In the genomic region with DNA sequence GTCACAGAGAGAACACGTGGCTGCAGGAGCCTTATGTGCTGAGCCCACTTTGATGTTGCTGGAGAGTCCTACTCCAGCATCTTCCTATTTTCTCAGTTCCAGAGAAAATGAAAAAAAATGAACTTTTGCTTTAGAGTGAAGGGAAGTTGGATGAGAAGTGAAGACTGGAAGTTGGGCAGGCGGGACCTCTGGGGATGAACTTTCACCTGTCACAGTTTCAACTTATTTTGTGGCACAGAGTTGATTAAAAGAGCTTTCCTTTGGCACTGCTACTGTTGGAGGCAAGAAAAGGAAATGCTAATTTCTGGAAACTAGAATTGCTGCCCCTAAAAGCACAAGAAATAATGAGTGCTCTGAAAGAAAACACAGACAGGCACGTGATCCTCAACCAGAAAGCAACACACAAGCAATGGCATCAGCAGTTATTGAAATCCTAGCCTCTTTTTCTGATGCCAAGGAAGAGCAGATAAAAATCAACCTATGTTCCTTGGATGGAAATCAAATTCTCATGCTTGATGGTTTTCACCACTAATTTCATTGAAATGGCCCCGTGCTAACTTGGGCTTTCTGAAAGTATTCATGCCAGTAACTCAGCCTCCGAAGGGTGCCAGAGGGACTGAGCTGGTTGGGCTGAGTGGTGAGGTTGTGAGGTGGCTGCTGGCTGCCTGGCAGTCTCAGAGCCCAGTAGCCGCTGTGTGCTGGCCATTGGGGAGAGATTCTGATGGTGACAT, we compare ENCODE assay signal across 17 cellular contexts.
DNase-seq lines count a peak whose midpoint lies in the region; ATAC-seq and TF ChIP-seq lines count a peak whose summit lies in the region.
"Had no signal": no experiment of that assay in that cellular context is flagged by ENCODE, and none has a peak within 500 bp of the region (broad histone marks: within the 10 kb centered on the region; RNA-seq: fewer than 3 reads in every experiment).

No MANE protein-coding gene starts in this region.

- ATAC-seq in Right ventricle myocardium superior (ENCODE audit: poor library complexity): peak; percentile 85
- ATAC-seq in aorta (ENCODE audit: low FRiP score): peak; percentile 81
- no peak for ATAC-seq in HG02759 (IDR thresholded peaks at IDR 0.05; ENCODE audit: unreplicated experiment)
- no peak for ATAC-seq in activated T-cell treated with anti-CD3 and anti-CD28 coated beads, Interleukin-2, amount 50 U/mL, for 72 hours (replicated peaks in 1 of 2)
- ATAC-seq: A549, Panc1 had no signal

- no peak overlapping the region for H3K4ac ChIP-seq in neuronal stem cell (ENCODE audit: low read length)

- peaks cover 2% of the 10 kb centered on the region for H3K27me3 Mint-ChIP-seq in activated CD4-positive, alpha-beta T cell treated with anti-CD3 and anti-CD28 coated beads, Interleukin-2, amount 10 ng/mL, durations not matched to agents 24 days and 14 days
- peaks cover 8% of the 10 kb centered on the region for H3K27me3 Mint-ChIP-seq in activated T-cell treated with anti-CD3 and anti-CD28 coated beads, Interleukin-2, amount 50 U/mL, for 72 hours (ENCODE audit: low read depth)

- no peaks in the 10 kb centered on the region for H3K36me3 ChIP-seq in neuronal stem cell (replicated peaks in 1 of 2; ENCODE audit: control insufficient read depth in 2 of 2, insufficient read depth in 2 of 2, low read length in 2 of 2)
- H3K36me3 ChIP-seq in aorta (ENCODE audit: control insufficient read depth in 1 of 2, insufficient read depth in 2 of 2, low read length in 1 of 2): no peaks in the 10 kb centered on the region
- H3K36me3 ChIP-seq: stomach had no signal

- H3K4me1 Mint-ChIP-seq in activated CD4-positive, alpha-beta T cell treated with anti-CD3 and anti-CD28 coated beads, Interleukin-2, amount 10 ng/mL, durations not matched to agents 24 days and 14 days: no peaks in the 10 kb centered on the region
- H3K4me1 Mint-ChIP-seq in activated T-cell treated with anti-CD3 and anti-CD28 coated beads, Interleukin-2, amount 50 U/mL, for 72 hours (ENCODE audit: low read depth): no peaks in the 10 kb centered on the region
- H3K4me1 Mint-ChIP-seq: immature natural killer cell had no signal

- intact Hi-C loops in Right ventricle myocardium superior (cut with DNase I) (no loop called here), cardiac septum (cut with DNase I) (no loop called here), aorta (cut with DNase I) (loop anchor here in 1 of 2 donors (10.0 kb wide), 1 partner anchor 175 kb away; no protein-coding TSS in a partner anchor)
- intact Hi-C loops in activated CD4-positive, alpha-beta T cell treated with anti-CD3 and anti-CD28 coated beads, Interleukin-2, amount 10 ng/mL, durations not matched to agents 24 days and 14 days (cut with micrococcal nuclease): no loop called here

- H3K9me3 Mint-ChIP-seq in activated CD4-positive, alpha-beta T cell treated with anti-CD3 and anti-CD28 coated beads, Interleukin-2, amount 10 ng/mL, durations not matched to agents 24 days and 14 days: no peaks in the 10 kb centered on the region
- peaks cover 0 to 2% of the 10 kb centered on the region in 2 donors for H3K9me3 Mint-ChIP-seq in activated T-cell treated with anti-CD3 and anti-CD28 coated beads, Interleukin-2, amount 50 U/mL, for 72 hours
- H3K9me3 Mint-ChIP-seq: immature natural killer cell; T-helper 1 cell treated with Interleukin-12 subunit alpha and Interleukin-12 subunit beta and Interleukin-4 antibody, amounts not matched to agents 30 μg/mL and 1 μg/mL, for 36 hours had no signal

- H3K4me1 ChIP-seq in neuronal stem cell (ENCODE audit: control insufficient read depth in 2 of 2, insufficient read depth in 1 of 2, low read depth in 1 of 2, low read length in 2 of 2) (peaks cover 2 to 5% of the 10 kb centered on the region in 2 donors), aorta (ENCODE audit: control insufficient read depth in 1 of 2, insufficient read depth in 2 of 2, low read length in 2 of 2) (no peaks in the 10 kb centered on the region)
- H3K4me1 ChIP-seq: A549, stomach had no signal

- H3K36me3 Mint-ChIP-seq in activated CD4-positive, alpha-beta T cell treated with anti-CD3 and anti-CD28 coated beads, Interleukin-2, amount 10 ng/mL, durations not matched to agents 24 days and 14 days (ENCODE audit: low read depth): no peaks in the 10 kb centered on the region
- no peaks in the 10 kb centered on the region for H3K36me3 Mint-ChIP-seq in activated T-cell treated with anti-CD3 and anti-CD28 coated beads, Interleukin-2, amount 50 U/mL, for 72 hours (ENCODE audit: insufficient read depth in 2 of 2)

- H3K27ac ChIP-seq in neuronal stem cell (replicated peaks; ENCODE audit: low read length) (no peak overlapping the region), aorta (ENCODE audit: low read depth in 1 of 2, low read length in 2 of 2) (peak overlapping the region in 1 of 2 donors; percentile 30)
- H3K27ac ChIP-seq: A549, KMS-11, stomach had no signal

- H2BK12ac ChIP-seq in neuronal stem cell (ENCODE audit: low read length): no peak overlapping the region

- H3K14ac ChIP-seq in neuronal stem cell (ENCODE audit: low read length): no peak overlapping the region

- no peak overlapping the region for H3K9ac ChIP-seq in neuronal stem cell (ENCODE audit: low read depth, low read length, poor library complexity)
- H3K9ac ChIP-seq: KMS-11 had no signal

- H2BK15ac ChIP-seq in neuronal stem cell (ENCODE audit: low read length): no peak overlapping the region

- DNase-seq in Right ventricle myocardium superior (peak; percentile 63), cardiac septum (ENCODE audit: low spot score) (no peak), fibroblast of mammary gland (ENCODE audit: low read depth) (peak; percentile 10), neuronal stem cell (ENCODE audit: low spot score) (no peak), aorta (peak; percentile 79 to 85)
- DNase-seq in activated CD4-positive, alpha-beta T cell treated with anti-CD3 and anti-CD28 coated beads, Interleukin-2, amount 10 ng/mL, durations not matched to agents 24 days and 14 days: no peak
- no peak for DNase-seq in activated T-cell treated with anti-CD3 and anti-CD28 coated beads, Interleukin-2, amount 50 U/mL, for 72 hours
- DNase-seq: HCEC 1CT, immature natural killer cell, NCI-H146, NCI-H524 treated with DMSO at 0.1 percent for 48 hours, stomach had no signal

- TF ChIP-seq CTCF in fibroblast of mammary gland (conservative IDR thresholded peaks at IDR 0.05; ENCODE audit: control insufficient read depth, insufficient read depth, low read depth, low read length): no peak

- peak overlapping the region; percentile 27 for H2AFZ ChIP-seq in neuronal stem cell (ENCODE audit: low read length)

- no peak overlapping the region for H3K4me3 Mint-ChIP-seq in activated CD4-positive, alpha-beta T cell treated with anti-CD3 and anti-CD28 coated beads, Interleukin-2, amount 10 ng/mL, durations not matched to agents 24 days and 14 days
- no peak overlapping the region for H3K4me3 Mint-ChIP-seq in activated T-cell treated with anti-CD3 and anti-CD28 coated beads, Interleukin-2, amount 50 U/mL, for 72 hours
- H3K4me3 Mint-ChIP-seq: immature natural killer cell; T-helper 1 cell treated with Interleukin-12 subunit alpha and Interleukin-12 subunit beta and Interleukin-4 antibody, amounts not matched to agents 30 μg/mL and 1 μg/mL, for 36 hours had no signal

- H3K4me2 ChIP-seq in neuronal stem cell (ENCODE audit: insufficient read depth, low read length, poor library complexity, severe bottlenecking): no peak overlapping the region
- H3K4me2 ChIP-seq: A549, KMS-11 had no signal

- H3K27me3 ChIP-seq in neuronal stem cell (ENCODE audit: control insufficient read depth in 3 of 3, insufficient read depth in 3 of 3, low read depth in 1 of 3, low read length in 3 of 3): no peaks in the 10 kb centered on the region
- no peaks in the 10 kb centered on the region for H3K27me3 ChIP-seq in aorta (ENCODE audit: control insufficient read depth in 1 of 2, insufficient read depth in 2 of 2, low read length in 1 of 2)
- H3K27me3 ChIP-seq: stomach had no signal

- no peak overlapping the region for H4K8ac ChIP-seq in neuronal stem cell (ENCODE audit: low read depth, low read length)

- no peak overlapping the region for H3K18ac ChIP-seq in neuronal stem cell (ENCODE audit: low read length)

- H3K4me3 ChIP-seq in fibroblast of mammary gland (ENCODE audit: control insufficient read depth, low read depth, low read length): no peak overlapping the region
- peak overlapping the region in 1 of 2 donors; percentile 5 for H3K4me3 ChIP-seq in neuronal stem cell (ENCODE audit: low read length in 2 of 2)
- no peak overlapping the region for H3K4me3 ChIP-seq in aorta (ENCODE audit: low read length in 2 of 2)
- H3K4me3 ChIP-seq: A549, stomach had no signal

- H3K9me3 ChIP-seq in neuronal stem cell (replicated peaks in 1 of 2; ENCODE audit: control insufficient read depth in 2 of 2, insufficient read depth in 1 of 2, low read depth in 1 of 2, low read length in 2 of 2) (no peaks in the 10 kb centered on the region), aorta (ENCODE audit: control insufficient read depth, low read length) (no peaks in the 10 kb centered on the region)
- H3K9me3 ChIP-seq: A549, stomach had no signal

- no peak overlapping the region for H2BK5ac ChIP-seq in neuronal stem cell (ENCODE audit: low read length)

- no CpG with 5 or more reads among the region's 6 CpGs for WGBS in neuronal stem cell (ENCODE audit: extremely low coverage in 2 of 2, insufficient read length in 2 of 2, insufficient replicate concordance in 1 of 2), 2 donors
- WGBS in aorta, 2 donors: 13 to 16% methylated on average over 6 of the region's 6 CpGs

- H2BK120ac ChIP-seq in neuronal stem cell (ENCODE audit: low read depth, low read length): no peak overlapping the region

- H3K23ac ChIP-seq in neuronal stem cell (ENCODE audit: low read depth, low read length, poor library complexity): no peak overlapping the region

- H3K27ac Mint-ChIP-seq in activated CD4-positive, alpha-beta T cell treated with anti-CD3 and anti-CD28 coated beads, Interleukin-2, amount 10 ng/mL, durations not matched to agents 24 days and 14 days: no peak overlapping the region
- no peak overlapping the region for H3K27ac Mint-ChIP-seq in activated T-cell treated with anti-CD3 and anti-CD28 coated beads, Interleukin-2, amount 50 U/mL, for 72 hours
- H3K27ac Mint-ChIP-seq: immature natural killer cell; T-helper 1 cell treated with Interleukin-12 subunit alpha and Interleukin-12 subunit beta and Interleukin-4 antibody, amounts not matched to agents 30 μg/mL and 1 μg/mL, for 36 hours had no signal

- H4K91ac ChIP-seq in neuronal stem cell (ENCODE audit: low read depth, low read length, poor library complexity): no peak overlapping the region

- no peaks in the 10 kb centered on the region for H3K79me1 ChIP-seq in neuronal stem cell (ENCODE audit: low read depth, low read length)

- no peak overlapping the region for H2AK5ac ChIP-seq in neuronal stem cell (ENCODE audit: low read depth, low read length)

Comparison
In these comparisons a context has a peak if more than half of its experiments do, and no peak if none do; other contexts are left out.
1. DNase-seq: peak in Right ventricle myocardium superior (single experiment), fibroblast of mammary gland (single experiment) and aorta (2 of 2); none in cardiac septum (single experiment), neuronal stem cell (single experiment), activated CD4-positive, alpha-beta T cell treated with anti-CD3 and anti-CD28 coated beads, Interleukin-2, amount 10 ng/mL, durations not matched to agents 24 days and 14 days (single experiment) and activated T-cell treated with anti-CD3 and anti-CD28 coated beads, Interleukin-2, amount 50 U/mL, for 72 hours (0 of 2).
2. ATAC-seq: peak in Right ventricle myocardium superior (single experiment) and aorta (single experiment); none in HG02759 (single experiment) and activated T-cell treated with anti-CD3 and anti-CD28 coated beads, Interleukin-2, amount 50 U/mL, for 72 hours (0 of 2).